Comparison of ENCODE assay signal across 16 cellular contexts in the genomic region with DNA sequence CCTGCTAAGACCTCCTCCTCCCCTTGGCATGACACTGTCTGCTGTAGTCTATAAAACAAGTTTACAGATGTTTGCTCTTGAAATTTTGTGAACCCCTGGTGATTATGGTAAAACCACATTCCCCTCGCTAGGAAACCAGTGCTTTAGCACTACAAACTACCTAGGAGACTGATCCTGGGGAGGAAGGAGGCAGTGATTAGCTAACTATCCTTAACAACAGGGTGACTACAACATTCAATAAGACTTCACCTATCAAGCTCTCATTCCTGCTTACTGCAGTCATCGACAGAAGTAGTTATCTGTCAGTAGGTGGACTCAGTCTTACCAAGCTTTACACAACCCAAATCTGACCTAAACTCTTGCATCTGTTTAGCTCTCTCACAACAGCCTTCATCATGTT.
DNase-seq lines count a peak whose midpoint lies in the region; ATAC-seq, FAIRE-seq and TF ChIP-seq lines count a peak whose summit lies in the region.
"Had no signal": no experiment of that assay in that cellular context is flagged by ENCODE, and none has a peak within 500 bp of the region (broad histone marks: within the 10 kb centered on the region; RNA-seq: fewer than 3 reads in every experiment).

No MANE protein-coding gene starts in this region.

- DNase-seq in H7 (peak; percentile 47), NT2/D1 (ENCODE audit: low read depth, low spot score) (peak; percentile 54), iPS DF 19.7 (ENCODE audit: low read depth, low spot score) (peak; percentile 57), kidney tubule cell (ENCODE audit: low spot score) (peak; percentile 16), mesothelial cell of epicardium (ENCODE audit: low spot score in 2 of 2, unreplicated experiment in 2 of 2) (no peak), hippocampal formation (lab: John Stamatoyannopoulos, UW) (no peak), kidney (no peak)
- DNase-seq: 8988T; AML-193; Caco-2; CD8-positive, alpha-beta memory T cell; GF-D8 had no signal

- H3K27me3 Mint-ChIP-seq in mesothelial cell of epicardium (ENCODE audit: low read depth) = peaks cover 10% of the 10 kb centered on the region
- H3K27me3 Mint-ChIP-seq: CD8-positive, alpha-beta memory T cell had no signal

- no peak overlapping the region for H3K27ac Mint-ChIP-seq in mesothelial cell of epicardium
- H3K27ac Mint-ChIP-seq: CD8-positive, alpha-beta memory T cell had no signal

- intact Hi-C loops in kidney (cut with DNase I) = no loop called here

- H3K4me1 Mint-ChIP-seq in mesothelial cell of epicardium = peaks cover 3% of the 10 kb centered on the region
- H3K4me1 Mint-ChIP-seq: CD8-positive, alpha-beta memory T cell had no signal

- H3K4me1 ChIP-seq in NT2/D1 (ENCODE audit: insufficient read depth, insufficient read length) = no peaks in the 10 kb centered on the region
- no peaks in the 10 kb centered on the region for H3K4me1 ChIP-seq in kidney (ENCODE audit: control insufficient read depth in 1 of 2, insufficient read depth in 1 of 2, low read depth in 1 of 2, low read length in 2 of 2)
- H3K4me1 ChIP-seq: BLaER1, Caco-2 had no signal

- H3K27ac ChIP-seq in kidney (ENCODE audit: low read depth in 2 of 2, low read length in 2 of 2) = no peak overlapping the region
- H3K27ac ChIP-seq: BLaER1 had no signal

- H3K9me3 Mint-ChIP-seq in mesothelial cell of epicardium = no peaks in the 10 kb centered on the region

- ATAC-seq in esophagus mucosa = no peak
- ATAC-seq: HepG2 had no signal

- H3K9ac ChIP-seq in NT2/D1 (ENCODE audit: insufficient read length, low read depth) (no peak overlapping the region), kidney (ENCODE audit: low read length in 2 of 2) (no peak overlapping the region)
- H3K9ac ChIP-seq: BLaER1 had no signal

- H3K9me3 ChIP-seq in NT2/D1 (ENCODE audit: insufficient read depth, low read length) (no peaks in the 10 kb centered on the region; the same call in 1 of the 2 replicates), kidney (ENCODE audit: control insufficient read depth in 1 of 2, low read length in 2 of 2) (no peaks in the 10 kb centered on the region)
- H3K9me3 ChIP-seq: BLaER1, Caco-2, HAP-1 had no signal

- no peak for TF ChIP-seq CTCF in mesothelial cell of epicardium (IDR thresholded peaks at IDR 0.05; ENCODE audit: unreplicated experiment)
- TF ChIP-seq CTCF in kidney (IDR thresholded peaks at IDR 0.05; ENCODE audit: borderline replicate concordance, extremely low read depth, insufficient read depth) = no peak

- no peaks in the 10 kb centered on the region for H3K36me3 Mint-ChIP-seq in mesothelial cell of epicardium
- H3K36me3 Mint-ChIP-seq: CD8-positive, alpha-beta memory T cell had no signal

- H3K27me3 ChIP-seq in H7 (ENCODE audit: control insufficient read depth, insufficient read depth, low read length) (no peaks in the 10 kb centered on the region), NT2/D1 (ENCODE audit: insufficient read depth, insufficient read length) (no peaks in the 10 kb centered on the region)
- H3K27me3 ChIP-seq: BLaER1 had no signal

- no peak for FAIRE-seq in kidney (lab: Jason Lieb, UNC)
- FAIRE-seq: HepG2 had no signal

- H3K4me3 ChIP-seq in H7 (ENCODE audit: insufficient read depth, low read depth, low read length) (no peak overlapping the region), NT2/D1 (ENCODE audit: insufficient read length, low read depth) (no peak overlapping the region), kidney (ENCODE audit: low read length in 2 of 2) (no peak overlapping the region)
- H3K4me3 ChIP-seq: BLaER1, HAP-1 had no signal

- no peak overlapping the region for H3K4me3 Mint-ChIP-seq in mesothelial cell of epicardium
- H3K4me3 Mint-ChIP-seq: CD8-positive, alpha-beta memory T cell had no signal

- no peaks in the 10 kb centered on the region for H3K36me3 ChIP-seq in H7 (replicated peaks; ENCODE audit: control insufficient read depth, insufficient read depth, low read length)
- H3K36me3 ChIP-seq in NT2/D1 (ENCODE audit: insufficient read depth, insufficient read length, low read length) = no peaks in the 10 kb centered on the region
- no peaks in the 10 kb centered on the region for H3K36me3 ChIP-seq in kidney (ENCODE audit: control insufficient read depth in 1 of 2, insufficient read depth in 2 of 2, low read length in 2 of 2)
- H3K36me3 ChIP-seq: BLaER1, HAP-1 had no signal

Comparison
In these comparisons a context has a peak if more than half of its experiments do, and no peak if none do; other contexts are left out.
1. DNase-seq: peak in H7 (single experiment), NT2/D1 (single experiment), iPS DF 19.7 (single experiment) and kidney tubule cell (single experiment); none in mesothelial cell of epicardium (0 of 2), hippocampal formation (0 of 2) and kidney (single experiment).